In the genomic region with DNA sequence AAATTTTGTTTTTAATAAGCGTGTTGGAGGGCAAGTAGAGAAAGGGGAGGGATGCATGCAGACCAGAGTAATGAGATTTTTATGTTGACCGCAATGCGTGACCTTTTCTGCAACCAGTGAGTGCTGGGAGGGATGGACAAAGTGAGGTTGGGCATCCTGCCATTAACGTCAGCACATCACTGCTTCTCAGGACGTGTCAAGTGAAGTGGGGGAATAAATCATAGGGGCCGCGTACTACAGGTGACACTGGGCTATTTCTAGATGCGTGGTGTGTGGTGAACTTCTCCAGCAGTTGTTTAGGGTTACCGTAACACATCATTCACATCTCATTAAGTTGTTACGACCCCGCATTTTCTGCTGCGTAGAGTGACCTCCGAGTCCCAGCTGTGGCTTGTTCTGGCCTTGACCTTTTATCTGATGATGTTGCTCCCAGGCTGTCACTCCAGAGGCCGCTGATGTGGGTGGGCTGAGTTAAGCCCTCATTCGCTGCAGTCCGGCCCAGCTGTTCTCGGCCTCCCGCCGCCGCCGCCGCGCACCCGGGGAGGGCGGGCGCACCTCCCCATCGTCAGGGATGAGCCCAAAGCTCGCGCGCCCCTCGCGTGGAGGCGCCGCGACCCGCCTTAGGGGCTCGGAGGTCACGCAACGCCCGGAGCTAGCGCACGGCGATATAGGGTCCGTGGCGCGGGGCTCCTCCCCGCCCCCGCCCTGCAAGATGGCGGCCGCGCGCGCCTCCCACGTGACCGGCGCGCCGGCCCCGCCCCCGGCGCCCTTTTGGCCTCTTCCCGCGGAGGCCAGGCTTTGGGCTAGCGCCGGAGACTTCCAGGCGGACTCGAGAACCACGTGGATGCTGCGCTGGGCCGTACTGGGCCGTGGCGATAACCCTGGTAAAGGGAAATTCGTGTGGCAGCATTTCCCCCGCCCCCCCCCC, we compare ENCODE assay signal across 8 cellular contexts. TPM values are rescaled to one million over a fixed set of nuclear protein-coding genes. Genes with fewer than 3 reads are reported as not detected.
DNase-seq lines count a peak whose midpoint lies in the region; ATAC-seq and TF ChIP-seq lines count a peak whose summit lies in the region.

No MANE protein-coding gene starts in this region.

- TF ChIP-seq CTCF in HFF-Myc (IDR thresholded peaks at IDR 0.05; ENCODE audit: low read depth, low read length, missing control alignments) (no peak), WI38 (IDR thresholded peaks at IDR 0.05; ENCODE audit: low read depth, low read length) (no peak), cardiac fibroblast (IDR thresholded peaks at IDR 0.05; ENCODE audit: low read depth, low read length) (no peak)

- no peak for ATAC-seq in HG03565 (IDR thresholded peaks at IDR 0.05; ENCODE audit: unreplicated experiment)

- DNase-seq in Daoy (ENCODE audit: low read depth) = peak; percentile 73
- DNase-seq in HFF-Myc (ENCODE audit: extremely low read depth, low read depth) = no peak
- peak; percentile 47 for DNase-seq in NCI-H2107 treated with DMSO at 0.1 percent for 48 hours (lab: John Stamatoyannopoulos, UW; ENCODE audit: unreplicated experiment)
- DNase-seq in cardiac fibroblast (ENCODE audit: low read depth in 2 of 2) = peak; percentile 86
- peak; percentile 88 for DNase-seq in iris pigment epithelial cell (ENCODE audit: low read depth)
- peak; percentile 26 for DNase-seq in smooth muscle cell of the brain vasculature (ENCODE audit: low read depth, low spot score)

- H3K4me3 ChIP-seq in HFF-Myc (replicated peaks; ENCODE audit: low read depth, low read length) (peak overlapping the region; percentile 72), WI38 (ENCODE audit: low read depth, low read length) (peak overlapping the region; percentile 72), cardiac fibroblast (replicated peaks in 1 of 2; ENCODE audit: low read depth in 2 of 2, low read length in 2 of 2) (peak overlapping the region; percentile 60 to 71)

RNA-seq across cellular contexts. Expression of a gene that starts 3.5 kb away (rescaled TPM):
- 3.1 and 4.2 TPM in 2 replicates for total RNA-seq in Daoy (2014; rRNA removed; shearing (Covaris generic))
